Comparison of ENCODE assay signal across 22 cellular contexts in the genomic region with DNA sequence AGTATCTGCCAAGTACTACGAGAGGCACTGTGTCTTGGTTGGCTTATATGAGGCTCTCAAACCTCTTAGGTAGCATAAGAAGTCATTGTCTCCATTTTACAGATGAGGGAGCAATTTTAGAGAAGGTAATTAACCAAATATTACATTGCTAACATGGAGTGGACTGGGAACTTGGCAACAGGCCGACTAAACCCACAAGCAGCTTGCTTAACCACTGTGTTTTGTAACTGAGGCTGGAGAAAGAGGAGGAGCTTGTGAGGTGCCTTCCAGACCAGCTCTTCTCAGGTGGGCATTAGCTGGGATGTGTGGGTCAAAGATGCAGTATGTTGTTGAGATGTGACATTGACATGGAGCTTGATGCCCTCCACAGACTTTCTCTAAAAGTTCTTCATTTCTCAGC.
"Had no signal": no experiment of that assay in that cellular context is flagged by ENCODE, and none has a peak within 500 bp of the region (broad histone marks: within the 10 kb centered on the region; RNA-seq: fewer than 3 reads in every experiment).

No MANE protein-coding gene starts in this region.

- H3K27me3 ChIP-seq: ascending aorta, SJCRH30 had no signal

- H3K9me3 ChIP-seq: ascending aorta, SJCRH30 had no signal

- H3K36me3 ChIP-seq: ascending aorta, SJCRH30 had no signal

- H3K4me1 ChIP-seq: ascending aorta, SJCRH30 had no signal

- H3K4me3 ChIP-seq: ascending aorta, K562, SJCRH30, SK-N-MC had no signal

- DNase-seq: activated CD4-positive, alpha-beta T cell treated with anti-CD3 and anti-CD28 coated beads, Interleukin-2, amount 10 ng/mL, durations not matched to agents 24 days and 14 days; activated CD4-positive, alpha-beta T cell treated with anti-CD3 and anti-CD28 coated beads, Interleukin-2, amount 50 U/mL, for 4 hours; activated CD8-positive, alpha-beta T cell treated with anti-CD3 and anti-CD28 coated beads for 36 hours; activated gamma-delta T cell; activated naive CD4-positive, alpha-beta T cell treated with Interleukin-2 at 50 U/mL for 16 hours; activated naive CD8-positive, alpha-beta T cell treated with anti-CD3 and anti-CD28 coated beads, Interleukin-2, amount 10 ng/mL, durations not matched to agents 7 days and 5 days; activated T-cell treated with anti-CD3 and anti-CD28 coated beads, Interleukin-2, amount 50 U/mL, for 1 hour; activated T-cell treated with anti-CD3 and anti-CD28 coated beads, Interleukin-2, amount 50 U/mL, for 72 hours; amygdala; NCI-H1105; NCI-H1417 treated with DMSO at 0.1 percent for 48 hours; NCI-H187 treated with DMSO at 0.1 percent for 48 hours; NCI-H345; NCI-H526; NCI-H82; OCI-M1; SHP77; SJCRH30; T1000 had no signal

- H3K27ac ChIP-seq: ascending aorta, SJCRH30, SK-N-MC had no signal
